In genomic region chr1:221203224-221204054, GRCh38 we compare ENCODE assay signal across 8 cellular contexts.
DNase-seq lines count a peak whose midpoint lies in the region; ATAC-seq and TF ChIP-seq lines count a peak whose summit lies in the region.

No MANE protein-coding gene starts in this region.

- no peaks in the 10 kb centered on the region for H3K36me3 Mint-ChIP-seq in WTC11
- H3K36me3 Mint-ChIP-seq in central memory CD8-positive, alpha-beta T cell (ENCODE audit: insufficient read depth) = no peaks in the 10 kb centered on the region

- H3K9me3 Mint-ChIP-seq in WTC11 = peaks cover 19% of the 10 kb centered on the region
- H3K9me3 Mint-ChIP-seq in central memory CD8-positive, alpha-beta T cell = no peaks in the 10 kb centered on the region

- ATAC-seq in HG02610 (IDR thresholded peaks at IDR 0.05; ENCODE audit: unreplicated experiment) = peak; percentile 70
- ATAC-seq in WTC11 = peak; percentile 73
- no peak for ATAC-seq in central memory CD8-positive, alpha-beta T cell (replicated peaks; ENCODE audit: extremely low read depth, poor library complexity, severe bottlenecking)

- no peak overlapping the region for H3K4me3 Mint-ChIP-seq in WTC11
- H3K4me3 Mint-ChIP-seq in central memory CD8-positive, alpha-beta T cell = no peak overlapping the region

- H3K27ac Mint-ChIP-seq in WTC11 = no peak overlapping the region
- no peak overlapping the region for H3K27ac Mint-ChIP-seq in central memory CD8-positive, alpha-beta T cell (ENCODE audit: low read depth)

- CTCF ChIA-PET in GM10248 (lab: Yijun Ruan, JAX) = interaction anchor here (0.8 to 7.7 kb wide), 34 partner anchors 11 to 1219 kb away, joined by 3 to 78 read pairs (median 4); partner anchors contain the start of gene HLX
- CTCF ChIA-PET in WTC11 (lab: Charles Lee) = interaction anchor here (0.6 to 1.8 kb wide), 21 partner anchors 10 to 471 kb away, joined by 3 to 13 read pairs (median 4); partner anchors contain the start of gene HLX

- DNase-seq in GM10248 (ENCODE audit: extremely low spot score) (peak; percentile 61), NCI-H2029 (lab: John Stamatoyannopoulos, UW) (peak; percentile 16), WTC11 (ENCODE audit: low spot score) (peak; percentile 82), left kidney (ENCODE audit: low read depth, low spot score) (peak; percentile 91), NCI-H187 treated with DMSO at 0.1 percent for 48 hours (lab: John Stamatoyannopoulos, UW) (no peak)
- DNase-seq in central memory CD8-positive, alpha-beta T cell (ENCODE audit: low spot score in 2 of 2) = peak; percentile 21 to 40
- DNase-seq in stimulated activated CD4-positive, alpha-beta T cell treated with anti-CD3 and anti-CD28 coated beads, Interleukin-2, amount 100 ng/mL, for 4 hours (ENCODE audit: low read depth) = peak; percentile 36

- POLR2A ChIA-PET in GM10248 (lab: Yijun Ruan, JAX) (no interaction called here), WTC11 (lab: Charles Lee) (interaction anchor here (1.1 kb wide), 1 partner anchor 17 kb away, joined by 3 read pairs; no protein-coding TSS in a partner anchor)

- H3K4me1 Mint-ChIP-seq in WTC11 = no peaks in the 10 kb centered on the region
- no peaks in the 10 kb centered on the region for H3K4me1 Mint-ChIP-seq in central memory CD8-positive, alpha-beta T cell

- H3K27me3 Mint-ChIP-seq in WTC11 (ENCODE audit: low read depth) = no peaks in the 10 kb centered on the region
- peaks cover 2% of the 10 kb centered on the region for H3K27me3 Mint-ChIP-seq in central memory CD8-positive, alpha-beta T cell

- TF ChIP-seq CTCF in GM10248 (IDR thresholded peaks at IDR 0.05; ENCODE audit: control extremely low read depth, extremely low read depth, low read depth, missing control alignments) (peak; percentile 96), WTC11 (IDR thresholded peaks at IDR 0.05) (peak; percentile 85)

TF ChIP-seq in WTC11, 78 proteins besides CTCF, POLR2A, EP300 and RAD21:
- no peak for TF ChIP-seq USF2 (CRISPR knock-in tag; IDR thresholded peaks at IDR 0.05)
- TF ChIP-seq ARID4B (CRISPR knock-in tag; IDR thresholded peaks at IDR 0.05; ENCODE audit: borderline replicate concordance) = no peak
- no peak for TF ChIP-seq NFYB (CRISPR knock-in tag; conservative IDR thresholded peaks at IDR 0.05; ENCODE audit: low read depth)
- no peak for TF ChIP-seq ZNF281 (CRISPR knock-in tag; IDR thresholded peaks at IDR 0.05)
- no peak for TF ChIP-seq CREB1 (CRISPR knock-in tag; IDR thresholded peaks at IDR 0.05)
- no peak for TF ChIP-seq ATF6 (CRISPR knock-in tag; IDR thresholded peaks at IDR 0.05)
- no peak for TF ChIP-seq ZNF219 (CRISPR knock-in tag; IDR thresholded peaks at IDR 0.05; ENCODE audit: borderline replicate concordance)
- TF ChIP-seq USF1 (CRISPR knock-in tag; IDR thresholded peaks at IDR 0.05) = no peak
- TF ChIP-seq HMGA2 (CRISPR knock-in tag; IDR thresholded peaks at IDR 0.05) = no peak
- no peak for TF ChIP-seq ZNF416 (CRISPR knock-in tag; IDR thresholded peaks at IDR 0.05)
- no peak for TF ChIP-seq SOX15 (CRISPR knock-in tag; IDR thresholded peaks at IDR 0.05)
- no peak for TF ChIP-seq JAZF1 (CRISPR knock-in tag; IDR thresholded peaks at IDR 0.05)
- TF ChIP-seq RORB (CRISPR knock-in tag; IDR thresholded peaks at IDR 0.05) = no peak
TF ChIP-seq in WTC11: peak in this region for 0.
